ENCODE assay signal across 1 cellular context in genomic region chr1:228205526-228206436, GRCh38.
TF ChIP-seq lines count a peak whose summit lies in the region.

No MANE protein-coding gene starts in this region.

TF ChIP-seq in H1, 55 proteins besides CTCF, POLR2A, EP300 and RAD21:
- TF ChIP-seq KDM4A (IDR thresholded peaks at IDR 0.05; ENCODE audit: low read depth, low read length, severe bottlenecking), result no peak
- TF ChIP-seq EGR1 (IDR thresholded peaks at IDR 0.05; ENCODE audit: borderline replicate concordance, low read depth, low read length), result no peak
- TF ChIP-seq CEBPB (IDR thresholded peaks at IDR 0.05; ENCODE audit: low read depth, low read length), result no peak
- no peak for TF ChIP-seq CREB1 (IDR thresholded peaks at IDR 0.05)
- TF ChIP-seq SIN3A (conservative IDR thresholded peaks at IDR 0.05 in 1 of 2, IDR thresholded peaks at IDR 0.05 in 1 of 2; ENCODE audit: low read depth in 1 of 2, low read length in 2 of 2), result no peak
- no peak for TF ChIP-seq SAP30 (IDR thresholded peaks at IDR 0.05; ENCODE audit: insufficient read depth, insufficient replicate concordance, low read length)
- no peak for TF ChIP-seq HDAC6 (IDR thresholded peaks at IDR 0.05; ENCODE audit: low read depth, low read length)
- no peak for TF ChIP-seq PHF8 (conservative IDR thresholded peaks at IDR 0.05; ENCODE audit: low read depth, low read length)
- no peak for TF ChIP-seq USF2 (IDR thresholded peaks at IDR 0.05; ENCODE audit: low read length)
- TF ChIP-seq KDM5A (IDR thresholded peaks at IDR 0.05; ENCODE audit: low read length), result no peak
